In genomic region chr9:113152699-113153098, GRCh38 we compare ENCODE assay signal across 1 cellular context.
TF ChIP-seq lines count a peak whose summit lies in the region.

No MANE protein-coding gene starts in this region.

TF ChIP-seq in HCT116, 20 proteins besides CTCF, POLR2A, EP300 and RAD21 (continued from another document):
- TF ChIP-seq POLR2AphosphoS5 (IDR thresholded peaks at IDR 0.05; ENCODE audit: low read depth, low read length), result no peak
- TF ChIP-seq, protein P1, sequence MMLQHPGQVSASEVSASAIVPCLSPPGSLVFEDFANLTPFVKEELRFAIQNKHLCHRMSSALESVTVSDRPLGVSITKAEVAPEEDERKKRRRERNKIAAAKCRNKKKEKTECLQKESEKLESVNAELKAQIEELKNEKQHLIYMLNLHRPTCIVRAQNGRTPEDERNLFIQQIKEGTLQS (IDR thresholded peaks at IDR 0.05), result no peak
- TF ChIP-seq TCF7L2 (IDR thresholded peaks at IDR 0.05; ENCODE audit: borderline replicate concordance, extremely low read depth, insufficient read depth, insufficient read length), result no peak
- no peak for TF ChIP-seq EZH2 (IDR thresholded peaks at IDR 0.05)
- TF ChIP-seq ELF1 (IDR thresholded peaks at IDR 0.05; ENCODE audit: borderline replicate concordance, low read depth), result no peak
